ENCODE assay signal across 2 cellular contexts in the genomic region with DNA sequence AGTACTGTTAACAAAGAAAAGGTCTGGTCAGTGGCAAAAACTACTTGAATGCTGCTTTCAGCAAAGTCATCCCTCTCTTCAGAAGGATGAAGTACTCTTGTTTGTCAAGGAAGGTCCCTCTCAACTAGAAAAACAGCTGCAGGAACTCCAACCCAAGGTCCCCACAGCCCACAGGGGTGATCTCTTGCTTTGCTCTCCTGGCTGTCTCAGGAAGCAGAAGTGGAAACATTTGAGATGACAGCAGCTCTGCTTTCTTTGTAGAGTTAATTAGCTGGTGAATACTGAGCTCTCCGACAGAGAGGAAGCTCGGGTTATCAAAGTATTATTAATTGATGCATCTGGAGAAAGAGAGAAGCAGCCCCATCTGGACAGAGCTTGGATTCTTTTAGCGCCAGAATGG.
TF ChIP-seq lines count a peak whose summit lies in the region.

No MANE protein-coding gene starts in this region.

TF ChIP-seq in SK-N-SH, 30 proteins besides CTCF, POLR2A, EP300 and RAD21 (continued from another document):
- TF ChIP-seq, protein P1, sequence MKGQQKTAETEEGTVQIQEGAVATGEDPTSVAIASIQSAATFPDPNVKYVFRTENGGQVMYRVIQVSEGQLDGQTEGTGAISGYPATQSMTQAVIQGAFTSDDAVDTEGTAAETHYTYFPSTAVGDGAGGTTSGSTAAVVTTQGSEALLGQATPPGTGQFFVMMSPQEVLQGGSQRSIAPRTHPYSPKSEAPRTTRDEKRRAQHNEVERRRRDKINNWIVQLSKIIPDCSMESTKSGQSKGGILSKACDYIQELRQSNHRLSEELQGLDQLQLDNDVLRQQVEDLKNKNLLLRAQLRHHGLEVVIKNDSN (IDR thresholded peaks at IDR 0.05; ENCODE audit: borderline replicate concordance, low read depth), result no peak
- TF ChIP-seq ELF1 (IDR thresholded peaks at IDR 0.05) (no peak), RCOR1 (IDR thresholded peaks at IDR 0.05; ENCODE audit: low read length) (peak; percentile 40; the same call in 1 of the 2 replicates), TEAD4 (IDR thresholded peaks at IDR 0.05; ENCODE audit: borderline replicate concordance, insufficient read depth) (no peak)
TF ChIP-seq in SK-N-SH: peak in this region for 1.

TF ChIP-seq in SK-N-SH treated with all-trans-retinoic acid at 6 μM for 48 hours, 23 proteins besides CTCF, POLR2A, EP300 and RAD21 (continued from another document):
- TF ChIP-seq ISL1 (CRISPR knock-in tag; IDR thresholded peaks at IDR 0.05) (no peak), ZNF8 (CRISPR knock-in tag; IDR thresholded peaks at IDR 0.05) (no peak)
TF ChIP-seq in SK-N-SH treated with all-trans-retinoic acid at 6 μM for 48 hours: peak in this region for 0.
